11 cellular contexts compared by ENCODE assay signal in genomic region chr11:84800755-84801346, GRCh38.
DNase-seq lines count a peak whose midpoint lies in the region; ATAC-seq, FAIRE-seq and TF ChIP-seq lines count a peak whose summit lies in the region.
"Had no signal": no experiment of that assay in that cellular context is flagged by ENCODE, and none has a peak within 500 bp of the region (broad histone marks: within the 10 kb centered on the region; RNA-seq: fewer than 3 reads in every experiment).

No MANE protein-coding gene starts in this region.

- intact Hi-C loops in HepG2 (cut with micrococcal nuclease; ENCODE audit: unreplicated experiment) (loop anchor here (2.0 to 5.0 kb wide), 2 partner anchors 191 to 790 kb away; no protein-coding TSS in a partner anchor), right lobe of liver (cut with DNase I) (no loop called here)

- H3K9me3 ChIP-seq in HepG2 (ENCODE audit: low read length) = peaks cover 5% of the 10 kb centered on the region
- no peaks in the 10 kb centered on the region for H3K9me3 ChIP-seq in right lobe of liver
- H3K9me3 ChIP-seq in RWPE2 (ENCODE audit: severe bottlenecking) = no peaks in the 10 kb centered on the region
- peaks cover under 1% of the 10 kb centered on the region; the same call in 1 of the 2 replicates for H3K9me3 ChIP-seq in MG63

- no peak for TF ChIP-seq EP300 in HepG2 (IDR thresholded peaks at IDR 0.05; ENCODE audit: low read depth in 2 of 2, low read length in 2 of 2)
- TF ChIP-seq EP300 in HepG2 (CRISPR knock-in tag; IDR thresholded peaks at IDR 0.05; ENCODE audit: borderline replicate concordance) = no peak

- peak; percentile 61; the same call in 2 of the 3 replicates for ATAC-seq in HepG2
- ATAC-seq in right lobe of liver = no peak
- no peak for ATAC-seq in RWPE2 (ENCODE audit: low read depth)
- no peak for ATAC-seq in HG03025 (IDR thresholded peaks at IDR 0.05; ENCODE audit: low FRiP score, unreplicated experiment)
- no peak for ATAC-seq in HG02623 (IDR thresholded peaks at IDR 0.05; ENCODE audit: unreplicated experiment)

- no peak for TF ChIP-seq RAD21 in HepG2 (CRISPR knock-in tag; IDR thresholded peaks at IDR 0.05)

- no peak for FAIRE-seq in HepG2 (lab: Jason Lieb, UNC)

- WGBS in HepG2 (ENCODE audit: low lambda C conversion rate) = 16% methylated on average over 8 of the region's 8 CpGs
- WGBS in right lobe of liver (ENCODE audit: insufficient coverage, low coverage, low lambda C conversion rate, missing lambda C conversion rate) = 66% methylated on average over 6 of the region's 8 CpGs

- no peak overlapping the region for H3K4me3 ChIP-seq in HepG2 (replicated peaks in 1 of 3; ENCODE audit: insufficient read depth in 1 of 3, low read depth in 2 of 3, low read length in 3 of 3)
- no peak overlapping the region for H3K4me3 ChIP-seq in right lobe of liver
- H3K4me3 ChIP-seq in RWPE2 (ENCODE audit: severe bottlenecking) = no peak overlapping the region
- H3K4me3 ChIP-seq in MG63 = no peak overlapping the region
- H3K4me3 ChIP-seq: skin epidermis had no signal

- no peak overlapping the region for H3K9ac ChIP-seq in HepG2 (ENCODE audit: insufficient read depth, low read depth, low read length)

- CTCF ChIA-PET in HepG2 (lab: Yijun Ruan, JAX; ENCODE audit: low intra/inter-chr PET ratio, low total read pairs) = no interaction called here

- no peaks in the 10 kb centered on the region for H3K79me2 ChIP-seq in HepG2 (ENCODE audit: insufficient read depth, low read length)

- no peak for TF ChIP-seq POLR2A in HepG2 (IDR thresholded peaks at IDR 0.05; ENCODE audit: insufficient read depth in 1 of 2, low read depth in 2 of 2, low read length in 2 of 2)
- no peak for TF ChIP-seq POLR2A in right lobe of liver (IDR thresholded peaks at IDR 0.05)

- H2AFZ ChIP-seq in HepG2 (ENCODE audit: low read length) = no peak overlapping the region

- H3K36me3 ChIP-seq in HepG2 (replicated peaks in 1 of 2; ENCODE audit: control insufficient read depth in 1 of 2, insufficient read depth in 2 of 2, low read length in 2 of 2) = no peaks in the 10 kb centered on the region
- no peaks in the 10 kb centered on the region for H3K36me3 ChIP-seq in right lobe of liver
- H3K36me3 ChIP-seq in RWPE2 (ENCODE audit: low read depth) = no peaks in the 10 kb centered on the region
- no peaks in the 10 kb centered on the region for H3K36me3 ChIP-seq in MG63

- BruUV-seq in HepG2 (replicated peaks; lab: Mats Ljungman, UMichigan) = no TSS peak

- in situ Hi-C loops in HepG2 (cut with HindIII; ENCODE audit: extremely low pct_ligation_motif_present, low pct_unique_long_range_greater_than_20kb) = no loop called here

- no peak overlapping the region for H3K27ac ChIP-seq in HepG2 (ENCODE audit: extremely low read length, insufficient read depth, low read length)
- no peak overlapping the region for H3K27ac ChIP-seq in right lobe of liver
- H3K27ac ChIP-seq in RWPE2 (ENCODE audit: poor library complexity, severe bottlenecking) = no peak overlapping the region
- H3K27ac ChIP-seq: skin epidermis had no signal

- TF ChIP-seq CTCF in HepG2 (CRISPR knock-in tag; IDR thresholded peaks at IDR 0.05) (0 out of 2 replicates have a peak, but pooled peaks have one; percentile 11), right lobe of liver (IDR thresholded peaks at IDR 0.05) (peak in 2 of 4 donors; percentile 19 to 29), RWPE2 (IDR thresholded peaks at IDR 0.05; ENCODE audit: poor library complexity, severe bottlenecking) (peak; percentile 75)

- POLR2A ChIA-PET in HepG2 (lab: Yijun Ruan, JAX) = no interaction called here

- no peaks in the 10 kb centered on the region for H4K20me1 ChIP-seq in HepG2 (ENCODE audit: insufficient read depth, low read length)

- no peak overlapping the region for H3K4me2 ChIP-seq in HepG2 (ENCODE audit: low read depth, low read length)

- no peaks in the 10 kb centered on the region for H3K27me3 ChIP-seq in HepG2 (ENCODE audit: control insufficient read depth in 1 of 2, insufficient read depth in 2 of 2, low read length in 2 of 2)
- no peaks in the 10 kb centered on the region for H3K27me3 ChIP-seq in right lobe of liver
- no peaks in the 10 kb centered on the region for H3K27me3 ChIP-seq in RWPE2 (ENCODE audit: insufficient read depth, poor library complexity, severe bottlenecking)
- H3K27me3 ChIP-seq in MG63 = no peaks in the 10 kb centered on the region

- H3K4me1 ChIP-seq in HepG2 (ENCODE audit: insufficient read depth, low read length) (no peaks in the 10 kb centered on the region), right lobe of liver (no peaks in the 10 kb centered on the region), RWPE2 (ENCODE audit: insufficient read depth, poor library complexity, severe bottlenecking) (no peaks in the 10 kb centered on the region)

- DNase-seq in HepG2 (ENCODE audit: low spot score) (peak; percentile 13), right lobe of liver (no peak), RWPE2 (ENCODE audit: low spot score) (no peak), globus pallidus (ENCODE audit: low spot score) (peak; percentile 5), MG63 (no peak), SKM-1 treated with dmso at 0.1 percent for 144 hours (lab: John Stamatoyannopoulos, UW; ENCODE audit: unreplicated experiment) (no peak)
- DNase-seq: DND-41, NCI-H1694 treated with DMSO at 0.1 percent for 48 hours had no signal

TF ChIP-seq in HepG2, 621 proteins besides CTCF, POLR2A, EP300 and RAD21:
- TF ChIP-seq ZNF207 (IDR thresholded peaks at IDR 0.05; ENCODE audit: borderline replicate concordance) = no peak
- peak; percentile 42 for TF ChIP-seq STAG1 (CRISPR knock-in tag; IDR thresholded peaks at IDR 0.05)

Comparison
In these comparisons a context has a peak if more than half of its experiments do, and no peak if none do; other contexts are left out.
1. DNase-seq: peak in HepG2 (single experiment) and globus pallidus (single experiment); none in right lobe of liver (0 of 3), RWPE2 (single experiment), MG63 (single experiment) and SKM-1 treated with dmso at 0.1 percent for 144 hours (single experiment).